In the genomic region with DNA sequence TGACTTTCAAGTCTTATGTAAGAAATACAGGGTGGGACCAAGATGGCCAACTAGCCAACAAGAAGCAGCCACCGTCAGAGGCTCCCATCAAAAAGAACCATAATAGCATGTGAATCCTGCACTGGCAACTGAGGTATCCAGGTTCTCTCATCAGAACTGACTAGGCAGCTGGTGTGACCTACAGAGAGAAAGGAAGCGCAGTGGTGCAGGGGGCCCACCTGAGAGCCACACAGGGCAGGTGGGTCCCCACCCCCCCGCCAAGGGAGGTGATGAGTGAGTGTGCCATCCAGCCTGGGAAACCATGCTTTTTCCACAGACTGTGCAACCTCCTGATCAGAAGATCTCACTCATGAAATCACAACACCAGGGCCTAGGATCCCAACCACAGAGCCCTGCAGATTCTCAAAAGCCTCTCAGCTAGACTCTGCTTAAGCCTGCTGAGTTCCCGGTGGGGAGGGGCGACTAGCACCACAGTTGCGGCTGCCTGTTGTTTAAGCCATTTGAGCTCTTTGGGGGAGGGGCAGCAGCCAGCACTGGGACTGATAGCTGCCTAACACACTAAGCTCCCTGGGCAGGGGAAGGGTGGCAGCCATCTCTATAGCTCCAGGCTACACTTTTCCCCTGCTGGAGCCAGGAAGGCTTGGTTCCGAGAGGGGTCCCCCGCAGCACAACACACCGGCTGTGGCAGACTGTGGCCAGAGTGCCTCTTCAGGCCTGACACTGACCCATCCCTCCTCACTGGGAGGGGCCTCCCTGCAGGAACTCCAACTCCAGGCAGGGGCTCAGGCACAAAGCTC, we compare ENCODE assay signal across 15 cellular contexts.
"Had no signal": no experiment of that assay in that cellular context is flagged by ENCODE, and none has a peak within 500 bp of the region (broad histone marks: within the 10 kb centered on the region; RNA-seq: fewer than 3 reads in every experiment).

No MANE protein-coding gene starts in this region.

- H3K36me3 Mint-ChIP-seq: activated naive CD8-positive, alpha-beta T cell treated with anti-CD3 and anti-CD28 coated beads, Interleukin-2, amount 10 ng/mL, durations not matched to agents 7 days and 5 days had no signal

- H3K4me1 Mint-ChIP-seq: activated CD4-positive, alpha-beta memory T cell treated with anti-CD3 and anti-CD28 coated beads, Interleukin-2, amount 10 ng/mL, durations not matched to agents 7 days and 5 days; activated CD4-positive, alpha-beta T cell treated with anti-CD3 and anti-CD28 coated beads for 36 hours; activated naive CD8-positive, alpha-beta T cell treated with anti-CD3 and anti-CD28 coated beads, Interleukin-2, amount 10 ng/mL, durations not matched to agents 7 days and 5 days; stimulated activated naive CD8-positive, alpha-beta T cell treated with anti-CD3 and anti-CD28 coated beads, Interleukin-15, amount 100 ng/mL, for 72 hours had no signal

- H3K4me1 ChIP-seq: breast epithelium, left ventricle myocardium inferior, pancreas, testis, upper lobe of right lung had no signal

- DNase-seq: activated CD4-positive, alpha-beta memory T cell treated with anti-CD3 and anti-CD28 coated beads, Interleukin-2, amount 10 ng/mL, durations not matched to agents 7 days and 5 days; activated CD4-positive, alpha-beta T cell treated with anti-CD3 and anti-CD28 coated beads for 36 hours; activated naive CD8-positive, alpha-beta T cell treated with anti-CD3 and anti-CD28 coated beads, Interleukin-2, amount 10 ng/mL, durations not matched to agents 7 days and 5 days; aorta; dermis blood vessel endothelial cell; hypothalamus; left ventricle myocardium inferior; mesenchymal stem cell; stimulated activated CD4-positive, alpha-beta T cell treated with anti-CD3 and anti-CD28 coated beads, Interleukin-4, amount 100 ng/mL, for 24 hours; stimulated activated naive CD8-positive, alpha-beta T cell treated with anti-CD3 and anti-CD28 coated beads, Interleukin-15, amount 100 ng/mL, for 72 hours; testis; upper lobe of right lung had no signal

- ATAC-seq: activated CD4-positive, alpha-beta T cell treated with anti-CD3 and anti-CD28 coated beads for 36 hours; pancreas; stimulated activated naive CD8-positive, alpha-beta T cell treated with anti-CD3 and anti-CD28 coated beads, Interleukin-15, amount 100 ng/mL, for 72 hours; upper lobe of right lung had no signal

- FAIRE-seq: keratinocyte, pancreas had no signal

- H3K36me3 ChIP-seq: breast epithelium, left ventricle myocardium inferior, pancreas, upper lobe of right lung had no signal

- H3K9me3 Mint-ChIP-seq: activated naive CD8-positive, alpha-beta T cell treated with anti-CD3 and anti-CD28 coated beads, Interleukin-2, amount 10 ng/mL, durations not matched to agents 7 days and 5 days had no signal

- H3K27me3 Mint-ChIP-seq: activated CD4-positive, alpha-beta memory T cell treated with anti-CD3 and anti-CD28 coated beads, Interleukin-2, amount 10 ng/mL, durations not matched to agents 7 days and 5 days; activated CD4-positive, alpha-beta T cell treated with anti-CD3 and anti-CD28 coated beads for 36 hours; activated naive CD8-positive, alpha-beta T cell treated with anti-CD3 and anti-CD28 coated beads, Interleukin-2, amount 10 ng/mL, durations not matched to agents 7 days and 5 days; stimulated activated naive CD8-positive, alpha-beta T cell treated with anti-CD3 and anti-CD28 coated beads, Interleukin-15, amount 100 ng/mL, for 72 hours had no signal

- H3K4me3 ChIP-seq: breast epithelium, left ventricle myocardium inferior, pancreas, testis, upper lobe of right lung had no signal

- H3K27me3 ChIP-seq: breast epithelium, pancreas, testis, upper lobe of right lung had no signal

- H3K4me3 Mint-ChIP-seq: activated CD4-positive, alpha-beta memory T cell treated with anti-CD3 and anti-CD28 coated beads, Interleukin-2, amount 10 ng/mL, durations not matched to agents 7 days and 5 days; activated CD4-positive, alpha-beta T cell treated with anti-CD3 and anti-CD28 coated beads for 36 hours; activated naive CD8-positive, alpha-beta T cell treated with anti-CD3 and anti-CD28 coated beads, Interleukin-2, amount 10 ng/mL, durations not matched to agents 7 days and 5 days; stimulated activated naive CD8-positive, alpha-beta T cell treated with anti-CD3 and anti-CD28 coated beads, Interleukin-15, amount 100 ng/mL, for 72 hours had no signal

- H3K9me3 ChIP-seq: pancreas, testis, upper lobe of right lung had no signal

- H3K27ac Mint-ChIP-seq: activated CD4-positive, alpha-beta memory T cell treated with anti-CD3 and anti-CD28 coated beads, Interleukin-2, amount 10 ng/mL, durations not matched to agents 7 days and 5 days; activated CD4-positive, alpha-beta T cell treated with anti-CD3 and anti-CD28 coated beads for 36 hours; activated naive CD8-positive, alpha-beta T cell treated with anti-CD3 and anti-CD28 coated beads, Interleukin-2, amount 10 ng/mL, durations not matched to agents 7 days and 5 days; stimulated activated naive CD8-positive, alpha-beta T cell treated with anti-CD3 and anti-CD28 coated beads, Interleukin-15, amount 100 ng/mL, for 72 hours had no signal

- H3K27ac ChIP-seq: breast epithelium, left ventricle myocardium inferior, pancreas, testis, upper lobe of right lung had no signal
